8 cellular contexts compared by ENCODE assay signal in genomic region chr1:35564037-35564883, GRCh38. TPM values are rescaled to one million over a fixed set of nuclear protein-coding genes. Genes with fewer than 3 reads are reported as not detected.
A peak's percentile ranks its signal among the peaks of the same experiment; 100 is the strongest.
DNase-seq lines count a peak whose midpoint lies in the region; ATAC-seq and TF ChIP-seq lines count a peak whose summit lies in the region.

No MANE protein-coding gene starts in this region.

- H3K27ac Mint-ChIP-seq in activated naive CD8-positive, alpha-beta T cell treated with anti-CD3 and anti-CD28 coated beads, Interleukin-2, amount 10 ng/mL, durations not matched to agents 7 days and 5 days: peak overlapping the region; percentile 38

- no peak overlapping the region for H3K4me3 Mint-ChIP-seq in activated naive CD8-positive, alpha-beta T cell treated with anti-CD3 and anti-CD28 coated beads, Interleukin-2, amount 10 ng/mL, durations not matched to agents 7 days and 5 days

- H3K9me3 Mint-ChIP-seq in activated naive CD8-positive, alpha-beta T cell treated with anti-CD3 and anti-CD28 coated beads, Interleukin-2, amount 10 ng/mL, durations not matched to agents 7 days and 5 days: no peaks in the 10 kb centered on the region

- H3K4me1 Mint-ChIP-seq in activated naive CD8-positive, alpha-beta T cell treated with anti-CD3 and anti-CD28 coated beads, Interleukin-2, amount 10 ng/mL, durations not matched to agents 7 days and 5 days: peaks cover 12% of the 10 kb centered on the region

- H3K36me3 Mint-ChIP-seq in activated naive CD8-positive, alpha-beta T cell treated with anti-CD3 and anti-CD28 coated beads, Interleukin-2, amount 10 ng/mL, durations not matched to agents 7 days and 5 days: peaks cover 2% of the 10 kb centered on the region

- TF ChIP-seq POLR2A in NB4 (IDR thresholded peaks at IDR 0.05; ENCODE audit: extremely low read depth, insufficient read length): no peak

- intact Hi-C loops in cardiac septum (cut with DNase I): loop anchor here (2.0 kb wide), 1 partner anchor 113 kb away; no protein-coding TSS in a partner anchor

- POLR2A ChIA-PET in activated naive CD8-positive, alpha-beta T cell treated with anti-CD3 and anti-CD28 coated beads, Interleukin-2, amount 10 ng/mL, durations not matched to agents 7 days and 5 days (lab: Charles Lee): interaction anchor here (0.6 to 1.7 kb wide), 6 partner anchors 13 to 366 kb away, joined by 3 to 6 read pairs (median 3); no protein-coding TSS in a partner anchor

- no peaks in the 10 kb centered on the region for H3K27me3 Mint-ChIP-seq in activated naive CD8-positive, alpha-beta T cell treated with anti-CD3 and anti-CD28 coated beads, Interleukin-2, amount 10 ng/mL, durations not matched to agents 7 days and 5 days

- peak; percentile 73 for TF ChIP-seq CTCF in NB4 (IDR thresholded peaks at IDR 0.05; ENCODE audit: low read depth, low read length)

- peak; percentile 70 for ATAC-seq in activated naive CD8-positive, alpha-beta T cell treated with anti-CD3 and anti-CD28 coated beads, Interleukin-2, amount 10 ng/mL, durations not matched to agents 7 days and 5 days (ENCODE audit: low read depth)
- no peak for ATAC-seq in GM18909 (IDR thresholded peaks at IDR 0.05; ENCODE audit: poor library complexity, unreplicated experiment)

- H3K4me3 ChIP-seq in NB4 (ENCODE audit: low read depth, low read length): no peak overlapping the region

- DNase-seq in NCI-H524 (lab: John Stamatoyannopoulos, UW) (peak; percentile 37 to 65), NCI-H524 treated with DMSO at 0.1 percent for 48 hours (lab: John Stamatoyannopoulos, UW) (no peak), NB4 (ENCODE audit: low read depth) (peak; percentile 84), SW480 (ENCODE audit: low spot score) (peak; percentile 51), cardiac septum (ENCODE audit: low spot score) (peak; percentile 85), renal cortical epithelial cell (ENCODE audit: low read depth) (peak; percentile 69)
- DNase-seq in activated naive CD8-positive, alpha-beta T cell treated with anti-CD3 and anti-CD28 coated beads, Interleukin-2, amount 10 ng/mL, durations not matched to agents 7 days and 5 days: peak; percentile 79

RNA-seq across cellular contexts. Expression of gene NCDN, which starts 6.7 kb away (rescaled TPM):
- 10 to 100 TPM; 21.5 to 23.2 TPM for total RNA-seq in activated naive CD8-positive, alpha-beta T cell treated with anti-CD3 and anti-CD28 coated beads, Interleukin-2, amount 10 ng/mL, durations not matched to agents 7 days and 5 days
- total RNA-seq in cardiac septum (56.0 TPM), renal cortical epithelial cell (10.9 and 40.3 TPM in 2 replicates)

RNA-seq across cellular contexts. Expression of gene KIAA0319L, which starts 7.1 kb away (rescaled TPM):
- total RNA-seq in activated naive CD8-positive, alpha-beta T cell treated with anti-CD3 and anti-CD28 coated beads, Interleukin-2, amount 10 ng/mL, durations not matched to agents 7 days and 5 days: 10 to 100 TPM; 49.8 to 51.8 TPM
- 84.0 TPM for total RNA-seq in cardiac septum
- total RNA-seq in renal cortical epithelial cell: 49.1 and 113 TPM in 2 replicates

RNA-seq across cellular contexts. Expression of gene TFAP2E, which starts 8.9 kb away (rescaled TPM):
- 1 to 10 TPM; 1.2 to 1.8 TPM for total RNA-seq in activated naive CD8-positive, alpha-beta T cell treated with anti-CD3 and anti-CD28 coated beads, Interleukin-2, amount 10 ng/mL, durations not matched to agents 7 days and 5 days
- total RNA-seq in cardiac septum (0.48 TPM), renal cortical epithelial cell (0.35 and 1.4 TPM in 2 replicates)
